10 cellular contexts compared by ENCODE assay signal in the genomic region with DNA sequence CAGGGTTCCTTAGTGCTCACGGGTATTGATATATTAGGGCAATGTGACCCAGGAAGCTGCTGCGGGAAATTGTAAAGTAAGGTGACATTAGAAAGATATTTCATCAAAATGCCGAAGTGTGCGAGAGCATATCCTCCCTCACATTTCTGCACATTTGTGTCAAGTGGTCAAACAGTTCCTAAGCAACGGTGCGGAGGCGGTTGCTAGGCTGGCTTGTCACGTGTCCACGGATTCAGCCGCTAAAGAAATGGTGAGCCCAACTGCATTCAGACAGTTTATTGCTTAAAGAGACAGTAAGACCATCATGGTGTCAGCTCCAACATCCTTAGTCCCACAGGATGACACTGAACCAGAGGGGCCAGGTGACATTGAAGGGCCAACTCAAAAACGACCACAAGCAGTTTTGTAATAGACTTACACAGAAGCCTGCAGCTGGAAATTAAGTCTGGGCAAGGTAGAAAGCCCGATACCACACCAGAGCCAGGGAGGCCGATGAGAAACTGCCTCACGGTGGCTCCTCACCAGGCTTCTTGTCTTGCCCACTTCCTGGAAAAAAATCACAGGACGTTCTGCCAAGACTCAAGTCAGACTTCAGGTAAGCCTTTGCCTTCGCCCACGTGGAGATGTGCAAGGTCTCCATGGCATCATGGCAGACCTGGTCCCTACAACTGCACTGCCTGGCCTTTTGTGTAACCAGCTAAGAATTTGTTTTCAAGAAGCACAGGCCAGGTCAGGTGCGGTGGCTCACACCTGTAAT. TPM values are rescaled to one million over a fixed set of nuclear protein-coding genes. Genes with fewer than 3 reads are reported as not detected.
DNase-seq lines count a peak whose midpoint lies in the region; ATAC-seq and TF ChIP-seq lines count a peak whose summit lies in the region.
"Had no signal": no experiment of that assay in that cellular context is flagged by ENCODE, and none has a peak within 500 bp of the region (broad histone marks: within the 10 kb centered on the region; RNA-seq: fewer than 3 reads in every experiment).

No MANE protein-coding gene starts in this region.

- H2AFZ ChIP-seq in MM.1S (ENCODE audit: low read length) = no peak overlapping the region

- no peak for ATAC-seq in HG03469 (IDR thresholded peaks at IDR 0.05; ENCODE audit: unreplicated experiment)
- no peak for ATAC-seq in stimulated activated effector memory CD8-positive, alpha-beta T cell treated with anti-CD3 and anti-CD28 coated beads, Interleukin-12 subunit alpha, Interleukin-12 subunit beta, amount 100 ng/mL, for 72 hours
- ATAC-seq: left lobe of liver had no signal

- peak overlapping the region; percentile 91 for H3K27ac Mint-ChIP-seq in neural crest cell (ENCODE audit: unreplicated experiment)
- no peak overlapping the region for H3K27ac Mint-ChIP-seq in stimulated activated effector memory CD8-positive, alpha-beta T cell treated with anti-CD3 and anti-CD28 coated beads, Interleukin-12 subunit alpha, Interleukin-12 subunit beta, amount 100 ng/mL, for 72 hours
- H3K27ac Mint-ChIP-seq: stimulated activated naive CD8-positive, alpha-beta T cell treated with anti-CD3 and anti-CD28 coated beads, Interleukin-15, Interleukin-2, amounts not matched to agents 100 ng/mL and 50 ng/mL, for 24 hours had no signal

- DNase-seq in Daoy (ENCODE audit: low read depth) (peak; percentile 41), MV-4-11 (lab: John Stamatoyannopoulos, UW) (peak; percentile 77), anterior cingulate cortex (lab: John Stamatoyannopoulos, UW) (peak in 50 of 58 donors; percentile 0 to 67 (median 16)), neural crest cell (ENCODE audit: low read depth, low spot score) (peak; percentile 32), MM.1S (no peak), NOMO-1 treated with DMSO at 0.1 percent for 48 hours (lab: John Stamatoyannopoulos, UW; ENCODE audit: unreplicated experiment) (no peak)
- DNase-seq in stimulated activated effector memory CD8-positive, alpha-beta T cell treated with anti-CD3 and anti-CD28 coated beads, Interleukin-12 subunit alpha, Interleukin-12 subunit beta, amount 100 ng/mL, for 72 hours (ENCODE audit: low spot score in 2 of 2) = no peak

- no peaks in the 10 kb centered on the region for H3K36me3 ChIP-seq in MM.1S (replicated peaks; ENCODE audit: insufficient read depth, low read length)

- H3K4me2 ChIP-seq in MM.1S (ENCODE audit: low read depth, low read length) = no peak overlapping the region

- no peaks in the 10 kb centered on the region for H3F3A ChIP-seq in MM.1S (ENCODE audit: insufficient read depth, low read length)

- H3K27me3 Mint-ChIP-seq in neural crest cell (ENCODE audit: low read depth) = no peaks in the 10 kb centered on the region
- H3K27me3 Mint-ChIP-seq: stimulated activated naive CD8-positive, alpha-beta T cell treated with anti-CD3 and anti-CD28 coated beads, Interleukin-15, Interleukin-2, amounts not matched to agents 100 ng/mL and 50 ng/mL, for 24 hours had no signal

- no peaks in the 10 kb centered on the region for H3K9me2 ChIP-seq in MM.1S (replicated peaks; ENCODE audit: insufficient read depth, low read length)

- no peak overlapping the region for H3K4me3 ChIP-seq in MM.1S (ENCODE audit: low read length)

- H3K27ac ChIP-seq in MM.1S (ENCODE audit: low read length) = no peak overlapping the region

- no peaks in the 10 kb centered on the region for H3K27me3 ChIP-seq in MM.1S (replicated peaks; ENCODE audit: insufficient read depth, low read length)

- TF ChIP-seq CTCF in neural crest cell (conservative IDR thresholded peaks at IDR 0.05) (no peak), MM.1S (IDR thresholded peaks at IDR 0.05; ENCODE audit: low read length) (no peak)

- H3K36me3 Mint-ChIP-seq in neural crest cell (ENCODE audit: low read depth) = no peaks in the 10 kb centered on the region
- no peaks in the 10 kb centered on the region for H3K36me3 Mint-ChIP-seq in stimulated activated effector memory CD8-positive, alpha-beta T cell treated with anti-CD3 and anti-CD28 coated beads, Interleukin-12 subunit alpha, Interleukin-12 subunit beta, amount 100 ng/mL, for 72 hours

- H3K4me3 Mint-ChIP-seq in neural crest cell = peak overlapping the region; percentile 74
- no peak overlapping the region for H3K4me3 Mint-ChIP-seq in stimulated activated effector memory CD8-positive, alpha-beta T cell treated with anti-CD3 and anti-CD28 coated beads, Interleukin-12 subunit alpha, Interleukin-12 subunit beta, amount 100 ng/mL, for 72 hours
- H3K4me3 Mint-ChIP-seq: stimulated activated naive CD8-positive, alpha-beta T cell treated with anti-CD3 and anti-CD28 coated beads, Interleukin-15, Interleukin-2, amounts not matched to agents 100 ng/mL and 50 ng/mL, for 24 hours had no signal

- peaks cover 3% of the 10 kb centered on the region for H3K9me3 Mint-ChIP-seq in neural crest cell
- H3K9me3 Mint-ChIP-seq in stimulated activated effector memory CD8-positive, alpha-beta T cell treated with anti-CD3 and anti-CD28 coated beads, Interleukin-12 subunit alpha, Interleukin-12 subunit beta, amount 100 ng/mL, for 72 hours = no peaks in the 10 kb centered on the region
- H3K9me3 Mint-ChIP-seq: stimulated activated naive CD8-positive, alpha-beta T cell treated with anti-CD3 and anti-CD28 coated beads, Interleukin-15, Interleukin-2, amounts not matched to agents 100 ng/mL and 50 ng/mL, for 24 hours had no signal

- no peaks in the 10 kb centered on the region for H3K4me1 ChIP-seq in MM.1S (ENCODE audit: low read length)

- no peaks in the 10 kb centered on the region for H3K9me3 ChIP-seq in MM.1S (replicated peaks; ENCODE audit: insufficient read depth, low read length)

- no peak overlapping the region for H3K9ac ChIP-seq in MM.1S (ENCODE audit: low read length)

- H3K4me1 Mint-ChIP-seq in neural crest cell = peaks cover 25% of the 10 kb centered on the region
- H3K4me1 Mint-ChIP-seq in stimulated activated effector memory CD8-positive, alpha-beta T cell treated with anti-CD3 and anti-CD28 coated beads, Interleukin-12 subunit alpha, Interleukin-12 subunit beta, amount 100 ng/mL, for 72 hours = no peaks in the 10 kb centered on the region

- no peaks in the 10 kb centered on the region for H3K79me2 ChIP-seq in MM.1S (ENCODE audit: low read length)

- no peaks in the 10 kb centered on the region for H4K20me1 ChIP-seq in MM.1S (ENCODE audit: insufficient read depth, low read length)

RNA-seq across cellular contexts. Expression of a gene that starts 50.4 kb away (rescaled TPM):
- total RNA-seq in Daoy (2014; rRNA removed; shearing (Covaris generic)) = 41.3 and 49.2 TPM in 2 replicates
- 232 and 245 TPM in 2 replicates for total RNA-seq in neural crest cell

Comparison
In these comparisons a context has a peak if more than half of its experiments do, and no peak if none do; other contexts are left out.
1. DNase-seq: peak in Daoy (single experiment), MV-4-11 (single experiment), anterior cingulate cortex (50 of 58) and neural crest cell (single experiment); none in MM.1S (single experiment), stimulated activated effector memory CD8-positive, alpha-beta T cell treated with anti-CD3 and anti-CD28 coated beads, Interleukin-12 subunit alpha, Interleukin-12 subunit beta, amount 100 ng/mL, for 72 hours (0 of 2) and NOMO-1 treated with DMSO at 0.1 percent for 48 hours (single experiment).